ENCODE assay signal across 9 cellular contexts in genomic region chr6:13407709-13408695, GRCh38.
DNase-seq lines count a peak whose midpoint lies in the region; ATAC-seq, FAIRE-seq and TF ChIP-seq lines count a peak whose summit lies in the region.
"Had no signal": no experiment of that assay in that cellular context is flagged by ENCODE, and none has a peak within 500 bp of the region (broad histone marks: within the 10 kb centered on the region; RNA-seq: fewer than 3 reads in every experiment).

No MANE protein-coding gene starts in this region.

- no peak for TF ChIP-seq POLR2A in GM18505 (IDR thresholded peaks at IDR 0.05; ENCODE audit: borderline replicate concordance, extremely low read depth, insufficient read depth, insufficient read length)

- peak overlapping the region; percentile 50 to 80 for H3K27ac Mint-ChIP-seq in natural killer cell
- no peak overlapping the region for H3K27ac Mint-ChIP-seq in stimulated activated naive CD8-positive, alpha-beta T cell treated with anti-CD3 and anti-CD28 coated beads, Interleukin-15, amount 100 ng/mL, for 72 hours
- no peak overlapping the region for H3K27ac Mint-ChIP-seq in T-helper 2 cell treated with Interferon-gamma antibody and Interleukin-4, amounts not matched to agents 5 μg/mL and 100 μg/mL, for 36 hours

- no peaks in the 10 kb centered on the region for H3K9me3 Mint-ChIP-seq in natural killer cell
- H3K9me3 Mint-ChIP-seq in stimulated activated naive CD8-positive, alpha-beta T cell treated with anti-CD3 and anti-CD28 coated beads, Interleukin-15, amount 100 ng/mL, for 72 hours = no peaks in the 10 kb centered on the region
- no peaks in the 10 kb centered on the region for H3K9me3 Mint-ChIP-seq in T-helper 2 cell treated with Interferon-gamma antibody and Interleukin-4, amounts not matched to agents 5 μg/mL and 100 μg/mL, for 36 hours

- DNase-seq in AML-193 (lab: John Stamatoyannopoulos, UW) (peak; percentile 100), OCI-M1 (lab: John Stamatoyannopoulos, UW) (peak; percentile 91), natural killer cell (no peak), D721Med (ENCODE audit: insufficient read length, low spot score) (no peak)
- DNase-seq in stimulated activated naive CD8-positive, alpha-beta T cell treated with anti-CD3 and anti-CD28 coated beads, Interleukin-15, amount 100 ng/mL, for 72 hours = no peak
- DNase-seq in T-helper 2 cell treated with Interferon-gamma antibody and Interleukin-4, amounts not matched to agents 5 μg/mL and 100 μg/mL, for 36 hours (ENCODE audit: low spot score) = no peak
- DNase-seq: NCI-H2171 treated with DMSO at 0.1 percent for 48 hours had no signal

- intact Hi-C loops in natural killer cell (cut with micrococcal nuclease) = no loop called here

- no peaks in the 10 kb centered on the region for H3K36me3 Mint-ChIP-seq in natural killer cell
- no peaks in the 10 kb centered on the region for H3K36me3 Mint-ChIP-seq in T-helper 2 cell treated with Interferon-gamma antibody and Interleukin-4, amounts not matched to agents 5 μg/mL and 100 μg/mL, for 36 hours (ENCODE audit: low read depth)

- no peak for FAIRE-seq in D721Med (lab: Jason Lieb, UNC)

- no peak for TF ChIP-seq CTCF in natural killer cell (IDR thresholded peaks at IDR 0.05)
- no peak for TF ChIP-seq CTCF in D721Med (IDR thresholded peaks at IDR 0.05; ENCODE audit: insufficient read depth, missing control alignments)

- H3K27me3 Mint-ChIP-seq in natural killer cell (ENCODE audit: low read depth in 2 of 2) = no peaks in the 10 kb centered on the region
- no peaks in the 10 kb centered on the region for H3K27me3 Mint-ChIP-seq in stimulated activated naive CD8-positive, alpha-beta T cell treated with anti-CD3 and anti-CD28 coated beads, Interleukin-15, amount 100 ng/mL, for 72 hours
- no peaks in the 10 kb centered on the region for H3K27me3 Mint-ChIP-seq in T-helper 2 cell treated with Interferon-gamma antibody and Interleukin-4, amounts not matched to agents 5 μg/mL and 100 μg/mL, for 36 hours (ENCODE audit: low read depth)

- H3K4me1 Mint-ChIP-seq in natural killer cell = peaks cover 86 to 87% of the 10 kb centered on the region in 2 donors
- H3K4me1 Mint-ChIP-seq in stimulated activated naive CD8-positive, alpha-beta T cell treated with anti-CD3 and anti-CD28 coated beads, Interleukin-15, amount 100 ng/mL, for 72 hours = peaks cover 10% of the 10 kb centered on the region
- H3K4me1 Mint-ChIP-seq in T-helper 2 cell treated with Interferon-gamma antibody and Interleukin-4, amounts not matched to agents 5 μg/mL and 100 μg/mL, for 36 hours (ENCODE audit: low read depth) = peaks cover 6% of the 10 kb centered on the region

- ATAC-seq in esophagus mucosa = peak; percentile 92
- peak in 1 of 3 donors; percentile 62 for ATAC-seq in natural killer cell
- no peak for ATAC-seq in stimulated activated naive CD8-positive, alpha-beta T cell treated with anti-CD3 and anti-CD28 coated beads, Interleukin-15, amount 100 ng/mL, for 72 hours
- no peak for ATAC-seq in GM18505 (IDR thresholded peaks at IDR 0.05; ENCODE audit: unreplicated experiment)

- H3K4me3 Mint-ChIP-seq in natural killer cell = no peak overlapping the region
- no peak overlapping the region for H3K4me3 Mint-ChIP-seq in stimulated activated naive CD8-positive, alpha-beta T cell treated with anti-CD3 and anti-CD28 coated beads, Interleukin-15, amount 100 ng/mL, for 72 hours
- no peak overlapping the region for H3K4me3 Mint-ChIP-seq in T-helper 2 cell treated with Interferon-gamma antibody and Interleukin-4, amounts not matched to agents 5 μg/mL and 100 μg/mL, for 36 hours

Comparison
In these comparisons a context has a peak if more than half of its experiments do, and no peak if none do; other contexts are left out.
1. DNase-seq: peak in AML-193 (2 of 2) and OCI-M1 (single experiment); none in natural killer cell (single experiment), stimulated activated naive CD8-positive, alpha-beta T cell treated with anti-CD3 and anti-CD28 coated beads, Interleukin-15, amount 100 ng/mL, for 72 hours (0 of 2), T-helper 2 cell treated with Interferon-gamma antibody and Interleukin-4, amounts not matched to agents 5 μg/mL and 100 μg/mL, for 36 hours (single experiment) and D721Med (single experiment).
2. H3K27ac Mint-ChIP-seq: peak in natural killer cell (2 of 2); none in stimulated activated naive CD8-positive, alpha-beta T cell treated with anti-CD3 and anti-CD28 coated beads, Interleukin-15, amount 100 ng/mL, for 72 hours (0 of 2) and T-helper 2 cell treated with Interferon-gamma antibody and Interleukin-4, amounts not matched to agents 5 μg/mL and 100 μg/mL, for 36 hours (single experiment).